ENCODE assay signal across 1 cellular context in genomic region chr15:28875461-28875965, GRCh38.
TF ChIP-seq lines count a peak whose summit lies in the region.

No MANE protein-coding gene starts in this region.

TF ChIP-seq in H1, 55 proteins besides CTCF, POLR2A, EP300 and RAD21:
- TF ChIP-seq BRCA1 (IDR thresholded peaks at IDR 0.05; ENCODE audit: low read depth, low read length) (no peak), SP2 (IDR thresholded peaks at IDR 0.05; ENCODE audit: low read length) (no peak), NANOG (IDR thresholded peaks at IDR 0.05; ENCODE audit: insufficient read depth, low read depth, low read length, poor library complexity, severe bottlenecking) (no peak), ATF3 (IDR thresholded peaks at IDR 0.05; ENCODE audit: insufficient read depth, low read depth, low read length) (no peak)
- TF ChIP-seq, protein P1, sequence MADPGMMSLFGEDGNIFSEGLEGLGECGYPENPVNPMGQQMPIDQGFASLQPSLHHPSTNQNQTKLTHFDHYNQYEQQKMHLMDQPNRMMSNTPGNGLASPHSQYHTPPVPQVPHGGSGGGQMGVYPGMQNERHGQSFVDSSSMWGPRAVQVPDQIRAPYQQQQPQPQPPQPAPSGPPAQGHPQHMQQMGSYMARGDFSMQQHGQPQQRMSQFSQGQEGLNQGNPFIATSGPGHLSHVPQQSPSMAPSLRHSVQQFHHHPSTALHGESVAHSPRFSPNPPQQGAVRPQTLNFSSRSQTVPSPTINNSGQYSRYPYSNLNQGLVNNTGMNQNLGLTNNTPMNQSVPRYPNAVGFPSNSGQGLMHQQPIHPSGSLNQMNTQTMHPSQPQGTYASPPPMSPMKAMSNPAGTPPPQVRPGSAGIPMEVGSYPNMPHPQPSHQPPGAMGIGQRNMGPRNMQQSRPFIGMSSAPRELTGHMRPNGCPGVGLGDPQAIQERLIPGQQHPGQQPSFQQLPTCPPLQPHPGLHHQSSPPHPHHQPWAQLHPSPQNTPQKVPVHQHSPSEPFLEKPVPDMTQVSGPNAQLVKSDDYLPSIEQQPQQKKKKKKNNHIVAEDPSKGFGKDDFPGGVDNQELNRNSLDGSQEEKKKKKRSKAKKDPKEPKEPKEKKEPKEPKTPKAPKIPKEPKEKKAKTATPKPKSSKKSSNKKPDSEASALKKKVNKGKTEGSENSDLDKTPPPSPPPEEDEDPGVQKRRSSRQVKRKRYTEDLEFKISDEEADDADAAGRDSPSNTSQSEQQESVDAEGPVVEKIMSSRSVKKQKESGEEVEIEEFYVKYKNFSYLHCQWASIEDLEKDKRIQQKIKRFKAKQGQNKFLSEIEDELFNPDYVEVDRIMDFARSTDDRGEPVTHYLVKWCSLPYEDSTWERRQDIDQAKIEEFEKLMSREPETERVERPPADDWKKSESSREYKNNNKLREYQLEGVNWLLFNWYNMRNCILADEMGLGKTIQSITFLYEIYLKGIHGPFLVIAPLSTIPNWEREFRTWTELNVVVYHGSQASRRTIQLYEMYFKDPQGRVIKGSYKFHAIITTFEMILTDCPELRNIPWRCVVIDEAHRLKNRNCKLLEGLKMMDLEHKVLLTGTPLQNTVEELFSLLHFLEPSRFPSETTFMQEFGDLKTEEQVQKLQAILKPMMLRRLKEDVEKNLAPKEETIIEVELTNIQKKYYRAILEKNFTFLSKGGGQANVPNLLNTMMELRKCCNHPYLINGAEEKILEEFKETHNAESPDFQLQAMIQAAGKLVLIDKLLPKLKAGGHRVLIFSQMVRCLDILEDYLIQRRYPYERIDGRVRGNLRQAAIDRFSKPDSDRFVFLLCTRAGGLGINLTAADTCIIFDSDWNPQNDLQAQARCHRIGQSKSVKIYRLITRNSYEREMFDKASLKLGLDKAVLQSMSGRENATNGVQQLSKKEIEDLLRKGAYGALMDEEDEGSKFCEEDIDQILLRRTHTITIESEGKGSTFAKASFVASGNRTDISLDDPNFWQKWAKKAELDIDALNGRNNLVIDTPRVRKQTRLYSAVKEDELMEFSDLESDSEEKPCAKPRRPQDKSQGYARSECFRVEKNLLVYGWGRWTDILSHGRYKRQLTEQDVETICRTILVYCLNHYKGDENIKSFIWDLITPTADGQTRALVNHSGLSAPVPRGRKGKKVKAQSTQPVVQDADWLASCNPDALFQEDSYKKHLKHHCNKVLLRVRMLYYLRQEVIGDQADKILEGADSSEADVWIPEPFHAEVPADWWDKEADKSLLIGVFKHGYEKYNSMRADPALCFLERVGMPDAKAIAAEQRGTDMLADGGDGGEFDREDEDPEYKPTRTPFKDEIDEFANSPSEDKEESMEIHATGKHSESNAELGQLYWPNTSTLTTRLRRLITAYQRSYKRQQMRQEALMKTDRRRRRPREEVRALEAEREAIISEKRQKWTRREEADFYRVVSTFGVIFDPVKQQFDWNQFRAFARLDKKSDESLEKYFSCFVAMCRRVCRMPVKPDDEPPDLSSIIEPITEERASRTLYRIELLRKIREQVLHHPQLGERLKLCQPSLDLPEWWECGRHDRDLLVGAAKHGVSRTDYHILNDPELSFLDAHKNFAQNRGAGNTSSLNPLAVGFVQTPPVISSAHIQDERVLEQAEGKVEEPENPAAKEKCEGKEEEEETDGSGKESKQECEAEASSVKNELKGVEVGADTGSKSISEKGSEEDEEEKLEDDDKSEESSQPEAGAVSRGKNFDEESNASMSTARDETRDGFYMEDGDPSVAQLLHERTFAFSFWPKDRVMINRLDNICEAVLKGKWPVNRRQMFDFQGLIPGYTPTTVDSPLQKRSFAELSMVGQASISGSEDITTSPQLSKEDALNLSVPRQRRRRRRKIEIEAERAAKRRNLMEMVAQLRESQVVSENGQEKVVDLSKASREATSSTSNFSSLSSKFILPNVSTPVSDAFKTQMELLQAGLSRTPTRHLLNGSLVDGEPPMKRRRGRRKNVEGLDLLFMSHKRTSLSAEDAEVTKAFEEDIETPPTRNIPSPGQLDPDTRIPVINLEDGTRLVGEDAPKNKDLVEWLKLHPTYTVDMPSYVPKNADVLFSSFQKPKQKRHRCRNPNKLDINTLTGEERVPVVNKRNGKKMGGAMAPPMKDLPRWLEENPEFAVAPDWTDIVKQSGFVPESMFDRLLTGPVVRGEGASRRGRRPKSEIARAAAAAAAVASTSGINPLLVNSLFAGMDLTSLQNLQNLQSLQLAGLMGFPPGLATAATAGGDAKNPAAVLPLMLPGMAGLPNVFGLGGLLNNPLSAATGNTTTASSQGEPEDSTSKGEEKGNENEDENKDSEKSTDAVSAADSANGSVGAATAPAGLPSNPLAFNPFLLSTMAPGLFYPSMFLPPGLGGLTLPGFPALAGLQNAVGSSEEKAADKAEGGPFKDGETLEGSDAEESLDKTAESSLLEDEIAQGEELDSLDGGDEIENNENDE (IDR thresholded peaks at IDR 0.05; ENCODE audit: insufficient replicate concordance, low read length), result no peak
